ENCODE assay signal across 1 cellular context in genomic region chr5:150506571-150507282, GRCh38.
TF ChIP-seq lines count a peak whose summit lies in the region.

No MANE protein-coding gene starts in this region.

TF ChIP-seq in IMR-90, 13 proteins besides CTCF, POLR2A, EP300 and RAD21:
- TF ChIP-seq USF2 (IDR thresholded peaks at IDR 0.05; ENCODE audit: low read depth, low read length) (no peak), RCOR1 (IDR thresholded peaks at IDR 0.05; ENCODE audit: insufficient replicate concordance, low read length) (no peak), CHD1 (IDR thresholded peaks at IDR 0.05; ENCODE audit: low read depth, low read length) (no peak), MXI1 (IDR thresholded peaks at IDR 0.05; ENCODE audit: borderline replicate concordance, low read depth, low read length) (no peak), SMC3 (IDR thresholded peaks at IDR 0.05; ENCODE audit: low read depth, low read length) (no peak), MAFK (IDR thresholded peaks at IDR 0.05; ENCODE audit: low read depth, low read length) (no peak), CEBPB (IDR thresholded peaks at IDR 0.05; ENCODE audit: low read depth, low read length) (no peak), NFE2L2 (IDR thresholded peaks at IDR 0.05; ENCODE audit: low read depth, low read length) (no peak), ELK1 (IDR thresholded peaks at IDR 0.05; ENCODE audit: borderline replicate concordance, low read depth, low read length) (no peak), FOS (IDR thresholded peaks at IDR 0.05; ENCODE audit: low read depth, low read length) (no peak), MAZ (IDR thresholded peaks at IDR 0.05; ENCODE audit: borderline replicate concordance, low read depth, low read length) (no peak), BHLHE40 (IDR thresholded peaks at IDR 0.05; ENCODE audit: low read depth, low read length) (no peak), RFX5 (IDR thresholded peaks at IDR 0.05; ENCODE audit: low read depth, low read length) (no peak)
